Comparison of ENCODE assay signal across 24 cellular contexts in genomic region chr16:49400611-49401010, GRCh38. TPM values are rescaled to one million over a fixed set of nuclear protein-coding genes. Genes with fewer than 3 reads are reported as not detected.
DNase-seq lines count a peak whose midpoint lies in the region; ATAC-seq and TF ChIP-seq lines count a peak whose summit lies in the region.
"Had no signal": no experiment of that assay in that cellular context is flagged by ENCODE, and none has a peak within 500 bp of the region (broad histone marks: within the 10 kb centered on the region; RNA-seq: fewer than 3 reads in every experiment).

No MANE protein-coding gene starts in this region.

- no peak for ATAC-seq in natural killer cell treated with Interleukin-12 subunit alpha and Interleukin-12 subunit beta and Interleukin-15 and Interleukin-18, amount 100 ng/mL, for 72 hours
- ATAC-seq in natural killer cell: no peak
- ATAC-seq in activated naive CD4-positive, alpha-beta T cell treated with anti-CD3 and anti-CD28 coated beads, Interleukin-2, amount 50 U/mL, for 72 hours: no peak
- ATAC-seq: A549 had no signal

- H3K4me2 ChIP-seq in OCI-LY7 (ENCODE audit: low read length): peak overlapping the region; percentile 75
- H3K4me2 ChIP-seq: A549; BLaER1 treated with 17β-estradiol and CSF1 and Interleukin-3, amounts not matched to agents 10 nM and 100 nM had no signal

- H3K79me2 ChIP-seq in OCI-LY7 (ENCODE audit: insufficient read depth, low read depth, low read length): no peaks in the 10 kb centered on the region

- H3K4me1 Mint-ChIP-seq in natural killer cell treated with Interleukin-12 subunit alpha and Interleukin-12 subunit beta and Interleukin-15 and Interleukin-18, amount 100 ng/mL, for 72 hours (ENCODE audit: low read depth in 2 of 2): no peaks in the 10 kb centered on the region
- H3K4me1 Mint-ChIP-seq in natural killer cell (no peaks in the 10 kb centered on the region), osteocyte (ENCODE audit: unreplicated experiment) (no peaks in the 10 kb centered on the region)
- H3K4me1 Mint-ChIP-seq: CD14-positive monocyte; CD8-positive, alpha-beta memory T cell had no signal

- no peaks in the 10 kb centered on the region for H3K9me2 ChIP-seq in OCI-LY7 (ENCODE audit: insufficient read depth, low read length)

- H3K4me3 ChIP-seq in OCI-LY7 (ENCODE audit: low read depth, low read length, poor library complexity, severe bottlenecking): no peak overlapping the region
- H3K4me3 ChIP-seq: A549; BLaER1 treated with 17β-estradiol and CSF1 and Interleukin-3, amounts not matched to agents 10 nM and 100 nM; HAP-1 had no signal

- no peak overlapping the region for H3K4me3 Mint-ChIP-seq in natural killer cell treated with Interleukin-12 subunit alpha and Interleukin-12 subunit beta and Interleukin-15 and Interleukin-18, amount 100 ng/mL, for 72 hours
- no peak overlapping the region for H3K4me3 Mint-ChIP-seq in natural killer cell
- no peak overlapping the region for H3K4me3 Mint-ChIP-seq in osteocyte (ENCODE audit: unreplicated experiment)
- H3K4me3 Mint-ChIP-seq: CD14-positive monocyte; CD4-positive, alpha-beta T cell; CD8-positive, alpha-beta memory T cell; HFFc6 had no signal

- peaks cover 42% of the 10 kb centered on the region for H3K4me1 ChIP-seq in OCI-LY7 (ENCODE audit: insufficient read depth, low read length, poor library complexity, severe bottlenecking)
- H3K4me1 ChIP-seq: A549, BE2C, HAP-1 had no signal

- CTCF ChIA-PET in OCI-LY7 (lab: Charles Lee; ENCODE audit: unreplicated experiment): interaction anchor here (0.9 to 1.1 kb wide), 2 partner anchors 13 to 17 kb away, joined by 3 to 4 read pairs; no protein-coding TSS in a partner anchor

- no peaks in the 10 kb centered on the region for H3K36me3 Mint-ChIP-seq in natural killer cell treated with Interleukin-12 subunit alpha and Interleukin-12 subunit beta and Interleukin-15 and Interleukin-18, amount 100 ng/mL, for 72 hours
- H3K36me3 Mint-ChIP-seq in natural killer cell (no peaks in the 10 kb centered on the region), osteocyte (ENCODE audit: unreplicated experiment) (no peaks in the 10 kb centered on the region)
- peaks cover 6 to 9% of the 10 kb centered on the region in 2 donors for H3K36me3 Mint-ChIP-seq in activated naive CD4-positive, alpha-beta T cell treated with anti-CD3 and anti-CD28 coated beads, Interleukin-2, amount 50 U/mL, for 72 hours
- H3K36me3 Mint-ChIP-seq: CD14-positive monocyte; CD8-positive, alpha-beta memory T cell had no signal

- TF ChIP-seq CTCF in natural killer cell (IDR thresholded peaks at IDR 0.05) (no peak), OCI-LY7 (conservative IDR thresholded peaks at IDR 0.05; ENCODE audit: low read length) (no peak), osteocyte (IDR thresholded peaks at IDR 0.05) (no peak)

- peaks cover 7% of the 10 kb centered on the region; the same call in 1 of the 2 replicates for H3K9me3 ChIP-seq in OCI-LY7 (ENCODE audit: low read length)
- H3K9me3 ChIP-seq: BE2C, HAP-1 had no signal

- peaks cover 14 to 17% of the 10 kb centered on the region in 2 donors for H3K27me3 Mint-ChIP-seq in natural killer cell treated with Interleukin-12 subunit alpha and Interleukin-12 subunit beta and Interleukin-15 and Interleukin-18, amount 100 ng/mL, for 72 hours
- H3K27me3 Mint-ChIP-seq in natural killer cell (ENCODE audit: low read depth in 2 of 2): peaks cover 8 to 13% of the 10 kb centered on the region in 2 donors
- H3K27me3 Mint-ChIP-seq in osteocyte (ENCODE audit: unreplicated experiment): peaks cover 11% of the 10 kb centered on the region

- H4K20me1 ChIP-seq in OCI-LY7 (ENCODE audit: insufficient read depth, low read length): no peaks in the 10 kb centered on the region
- H4K20me1 ChIP-seq: BLaER1 treated with 17β-estradiol and CSF1 and Interleukin-3, amounts not matched to agents 10 nM and 100 nM had no signal

- peaks cover 4% of the 10 kb centered on the region for H3K9me3 Mint-ChIP-seq in natural killer cell treated with Interleukin-12 subunit alpha and Interleukin-12 subunit beta and Interleukin-15 and Interleukin-18, amount 100 ng/mL, for 72 hours
- H3K9me3 Mint-ChIP-seq in natural killer cell (no peaks in the 10 kb centered on the region), osteocyte (ENCODE audit: unreplicated experiment) (peaks cover 5% of the 10 kb centered on the region)
- H3K9me3 Mint-ChIP-seq in activated naive CD4-positive, alpha-beta T cell treated with anti-CD3 and anti-CD28 coated beads, Interleukin-2, amount 50 U/mL, for 72 hours: peaks cover 4 to 19% of the 10 kb centered on the region in 2 donors

- POLR2A ChIA-PET in OCI-LY7 (lab: Charles Lee): interaction anchor here (0.9 to 3.3 kb wide), 6 partner anchors 11 to 65 kb away, joined by 3 to 24 read pairs (median 4); no protein-coding TSS in a partner anchor

- peak overlapping the region; percentile 79; the same call in 1 of the 2 replicates for H2AFZ ChIP-seq in OCI-LY7 (ENCODE audit: low read length)

- H3K27ac ChIP-seq in OCI-LY7 (ENCODE audit: low read depth, low read length, poor library complexity, severe bottlenecking): peak overlapping the region; percentile 80
- H3K27ac ChIP-seq: A549; BLaER1 treated with 17β-estradiol and CSF1 and Interleukin-3, amounts not matched to agents 10 nM and 100 nM had no signal

- intact Hi-C loops in natural killer cell (cut with micrococcal nuclease): loop anchor here (10.0 kb wide), 1 partner anchor 1404 kb away; no protein-coding TSS in a partner anchor
- intact Hi-C loops in OCI-LY7 (cut with micrococcal nuclease; ENCODE audit: unreplicated experiment): no loop called here

- H3K27ac Mint-ChIP-seq in natural killer cell treated with Interleukin-12 subunit alpha and Interleukin-12 subunit beta and Interleukin-15 and Interleukin-18, amount 100 ng/mL, for 72 hours: no peak overlapping the region
- no peak overlapping the region for H3K27ac Mint-ChIP-seq in natural killer cell
- no peak overlapping the region for H3K27ac Mint-ChIP-seq in osteocyte (ENCODE audit: unreplicated experiment)
- no peak overlapping the region for H3K27ac Mint-ChIP-seq in activated naive CD4-positive, alpha-beta T cell treated with anti-CD3 and anti-CD28 coated beads, Interleukin-2, amount 50 U/mL, for 72 hours
- H3K27ac Mint-ChIP-seq: CD14-positive monocyte; CD4-positive, alpha-beta T cell; CD8-positive, alpha-beta memory T cell; HFFc6 had no signal

- no peaks in the 10 kb centered on the region for H3K36me3 ChIP-seq in OCI-LY7 (ENCODE audit: insufficient read depth, low read length)
- H3K36me3 ChIP-seq: BE2C; BLaER1 treated with 17β-estradiol and CSF1 and Interleukin-3, amounts not matched to agents 10 nM and 100 nM; HAP-1 had no signal

- BruUV-seq in OCI-LY7 (replicated peaks; lab: Mats Ljungman, UMichigan): no TSS peak

- peak; percentile 44 for DNase-seq in natural killer cell treated with Interleukin-12 subunit alpha and Interleukin-12 subunit beta and Interleukin-15 and Interleukin-18, amount 100 ng/mL, for 72 hours (ENCODE audit: low spot score)
- DNase-seq in natural killer cell (no peak), OCI-LY7 (ENCODE audit: low spot score) (no peak), osteocyte (ENCODE audit: extremely low spot score, unreplicated experiment) (peak; percentile 51), UCSD-AML1 (lab: John Stamatoyannopoulos, UW; ENCODE audit: unreplicated experiment) (no peak)
- no peak for DNase-seq in stimulated activated CD4-positive, alpha-beta T cell treated with anti-CD3 and anti-CD28 coated beads, Interleukin-2, amount 100 ng/mL, for 24 hours
- no peak for DNase-seq in activated naive CD4-positive, alpha-beta T cell treated with anti-CD3 and anti-CD28 coated beads, Interleukin-2, amount 50 U/mL, for 72 hours (ENCODE audit: low spot score in 2 of 2)
- DNase-seq: 8988T; ACHN; AML-193; BE2C; CD4-positive, alpha-beta T cell; CD8-positive, alpha-beta memory T cell; DMS 273 treated with DMSO at 0.1 percent for 48 hours; DMS79; EL; GDM1; GOT3; HFFc6 had no signal

RNA-seq across cellular contexts. Expression of gene C16orf78, which starts 27.0 kb away (rescaled TPM):
- total RNA-seq in natural killer cell treated with Interleukin-12 subunit alpha and Interleukin-12 subunit beta and Interleukin-15 and Interleukin-18, amount 100 ng/mL, for 72 hours: not detected
- not detected for total RNA-seq in natural killer cell
- not detected in 2 replicates for total RNA-seq in OCI-LY7 (2014; rRNA removed; shearing (Covaris generic))
- not detected in 2 replicates for total RNA-seq in OCI-LY7 (2022)
- total RNA-seq in osteocyte: not detected in 2 replicates
- not detected for total RNA-seq in activated naive CD4-positive, alpha-beta T cell treated with anti-CD3 and anti-CD28 coated beads, Interleukin-2, amount 50 U/mL, for 72 hours
- total RNA-seq: CD4-positive, alpha-beta T cell; CD8-positive, alpha-beta memory T cell; GM12878; HFFc6 had no signal

Comparison
In these comparisons a context has a peak if more than half of its experiments do, and no peak if none do; other contexts are left out.
1. DNase-seq: peak in natural killer cell treated with Interleukin-12 subunit alpha and Interleukin-12 subunit beta and Interleukin-15 and Interleukin-18, amount 100 ng/mL, for 72 hours (single experiment) and osteocyte (single experiment); none in natural killer cell (single experiment), OCI-LY7 (single experiment), stimulated activated CD4-positive, alpha-beta T cell treated with anti-CD3 and anti-CD28 coated beads, Interleukin-2, amount 100 ng/mL, for 24 hours (0 of 2), UCSD-AML1 (single experiment) and activated naive CD4-positive, alpha-beta T cell treated with anti-CD3 and anti-CD28 coated beads, Interleukin-2, amount 50 U/mL, for 72 hours (0 of 2).